ENCODE assay signal across 9 cellular contexts in the genomic region with DNA sequence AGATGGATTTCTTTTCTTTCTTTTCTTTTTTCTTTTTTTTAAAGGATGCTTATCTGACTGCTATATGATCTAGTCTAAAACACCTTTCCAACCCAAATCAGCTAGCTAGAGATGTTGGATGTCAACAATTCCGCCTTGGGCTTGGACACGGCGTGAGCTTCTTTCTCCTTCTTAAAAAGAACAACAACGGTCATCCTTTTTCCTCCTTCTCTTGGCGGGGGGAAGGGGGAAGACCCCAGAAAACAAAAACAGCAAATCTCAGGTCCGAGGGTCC.
DNase-seq lines count a peak whose midpoint lies in the region; TF ChIP-seq lines count a peak whose summit lies in the region.
"Had no signal": no experiment of that assay in that cellular context is flagged by ENCODE, and none has a peak within 500 bp of the region (broad histone marks: within the 10 kb centered on the region; RNA-seq: fewer than 3 reads in every experiment).

No MANE protein-coding gene starts in this region.

- H3K4me2 ChIP-seq in KMS-11, result peak overlapping the region; percentile 24; the same call in 1 of the 2 replicates

- H3K27me3 Mint-ChIP-seq in nephron (ENCODE audit: low read depth), result peaks cover 17% of the 10 kb centered on the region

- H3K36me3 ChIP-seq in KMS-11 (ENCODE audit: insufficient read depth) (no peaks in the 10 kb centered on the region), endocrine pancreas (ENCODE audit: control insufficient read depth, insufficient read depth, low read length) (no peaks in the 10 kb centered on the region)

- no peaks in the 10 kb centered on the region for H3K36me3 Mint-ChIP-seq in nephron (ENCODE audit: low read depth)

- H3K4me1 ChIP-seq in KMS-11 (ENCODE audit: low read depth, poor library complexity, severe bottlenecking) (peaks cover 4% of the 10 kb centered on the region), endocrine pancreas (ENCODE audit: control insufficient read depth, insufficient read depth, low read length) (peaks cover 19% of the 10 kb centered on the region)

- no peaks in the 10 kb centered on the region for H4K20me1 ChIP-seq in KMS-11 (ENCODE audit: insufficient read depth)

- peak overlapping the region; percentile 86 to 95 (median 95) for H3K4me3 Mint-ChIP-seq in nephron

- peak overlapping the region; percentile 87 to 96 (median 90) for H3K27ac Mint-ChIP-seq in nephron

- no peaks in the 10 kb centered on the region for H3K79me2 ChIP-seq in KMS-11 (ENCODE audit: insufficient read depth, low read depth)

- H2AFZ ChIP-seq in KMS-11 (ENCODE audit: low read depth), result peak overlapping the region; percentile 30; the same call in 1 of the 2 replicates

- H3K27ac ChIP-seq in KMS-11, result no peak overlapping the region

- no peak for DNase-seq in AG10803 (ENCODE audit: low read depth)
- DNase-seq in NCI-H510A (lab: John Stamatoyannopoulos, UW), result no peak
- DNase-seq in HuH-7 (ENCODE audit: low spot score), result no peak
- no peak for DNase-seq in NCI-H128 (lab: John Stamatoyannopoulos, UW; ENCODE audit: unreplicated experiment)
- DNase-seq in NCI-H345 treated with DMSO at 0.1 percent for 48 hours (lab: John Stamatoyannopoulos, UW; ENCODE audit: unreplicated experiment), result no peak
- DNase-seq: activated effector memory CD4-positive, alpha-beta T cell treated with Interleukin-2 at 50 U/mL for 16 hours had no signal

- TF ChIP-seq CTCF in AG10803 (conservative IDR thresholded peaks at IDR 0.05; ENCODE audit: low read length) (no peak), KMS-11 (conservative IDR thresholded peaks at IDR 0.05; ENCODE audit: low read depth, low read length) (no peak), nephron (IDR thresholded peaks at IDR 0.05; ENCODE audit: unreplicated experiment in 3 of 3) (no peak)

- H3K9ac ChIP-seq in KMS-11, result no peak overlapping the region
- peak overlapping the region; percentile 54 for H3K9ac ChIP-seq in endocrine pancreas (ENCODE audit: control insufficient read depth, insufficient read depth, low read length)

- H3K27me3 ChIP-seq in KMS-11 (ENCODE audit: insufficient read depth, low read depth) (peaks cover 19% of the 10 kb centered on the region), endocrine pancreas (ENCODE audit: control insufficient read depth, insufficient read depth, low read length) (no peaks in the 10 kb centered on the region)

- no peaks in the 10 kb centered on the region for H3K9me3 ChIP-seq in endocrine pancreas (ENCODE audit: control insufficient read depth, low read length)

- H3K4me1 Mint-ChIP-seq in nephron, result peaks cover 13% of the 10 kb centered on the region

- H3K9me3 Mint-ChIP-seq in nephron, result no peaks in the 10 kb centered on the region

- H3K4me3 ChIP-seq in AG10803 (ENCODE audit: low read length) (peak overlapping the region; percentile 62), KMS-11 (IDR thresholded peaks at IDR 0.05; ENCODE audit: insufficient read depth, low read depth, low read length) (no peak overlapping the region), endocrine pancreas (ENCODE audit: control insufficient read depth, insufficient read depth, low read length) (peak overlapping the region; percentile 82)
